In genomic region chr4:54660591-54660990, GRCh38 we compare ENCODE assay signal across 19 cellular contexts. TPM values are rescaled to one million over a fixed set of nuclear protein-coding genes. Genes with fewer than 3 reads are reported as not detected.
DNase-seq lines count a peak whose midpoint lies in the region; ATAC-seq and TF ChIP-seq lines count a peak whose summit lies in the region.
"Had no signal": no experiment of that assay in that cellular context is flagged by ENCODE, and none has a peak within 500 bp of the region (broad histone marks: within the 10 kb centered on the region; RNA-seq: fewer than 3 reads in every experiment).

No MANE protein-coding gene starts in this region.

- H3K27me3 Mint-ChIP-seq in GM23338 (ENCODE audit: insufficient read depth, low read depth, poor library complexity) (peaks cover 44% of the 10 kb centered on the region), endodermal cell (ENCODE audit: insufficient read depth) (peaks cover 25% of the 10 kb centered on the region), neural crest cell (ENCODE audit: low read depth) (peaks cover 40% of the 10 kb centered on the region)

- H3F3A ChIP-seq in GM23338 (replicated peaks; ENCODE audit: low read depth): 0 out of 2 replicates have a peak, but pooled peaks cover 2% of the 10 kb centered on the region

- H3K9me3 Mint-ChIP-seq in GM23338 (no peaks in the 10 kb centered on the region), endodermal cell (no peaks in the 10 kb centered on the region), neural crest cell (no peaks in the 10 kb centered on the region)
- H3K9me3 Mint-ChIP-seq: stimulated activated naive B cell treated with anti-CD40 and anti-IgM and Interleukin-4, amounts not matched to agents 10 μg/mL and 1 μg/mL and 100 μg/mL, for 72 hours had no signal

- H3K27me3 ChIP-seq in BJ (ENCODE audit: control insufficient read depth, insufficient read depth, low read length) (peaks cover 11% of the 10 kb centered on the region), GM23338 (ENCODE audit: insufficient read depth) (peaks cover 42% of the 10 kb centered on the region), endodermal cell (ENCODE audit: control insufficient read depth, insufficient read depth, low read length, poor library complexity, severe bottlenecking) (peaks cover 10% of the 10 kb centered on the region), gastroesophageal sphincter (peaks cover 71% of the 10 kb centered on the region)
- H3K27me3 ChIP-seq: thyroid gland had no signal

- H4K20me1 ChIP-seq in GM23338 (replicated peaks; ENCODE audit: insufficient read depth): peaks cover 37% of the 10 kb centered on the region

- H3K4me3 ChIP-seq in BJ (ENCODE audit: low read depth, low read length) (no peak overlapping the region), GM23338 (0 out of 2 replicates have a peak overlapping the region, but pooled peaks have one; percentile 96), endodermal cell (ENCODE audit: low read length) (peak overlapping the region; percentile 90), gastroesophageal sphincter (peak overlapping the region in 1 of 2 donors; percentile 62)

- H3K9me3 ChIP-seq in endodermal cell (ENCODE audit: control insufficient read depth, low read length) (no peaks in the 10 kb centered on the region), gastroesophageal sphincter (no peaks in the 10 kb centered on the region)
- H3K9me3 ChIP-seq: BLaER1 treated with 17β-estradiol and CSF1 and Interleukin-3, amounts not matched to agents 10 nM and 100 nM; esophagus muscularis mucosa; thyroid gland had no signal

- H3K36me3 ChIP-seq in BJ (ENCODE audit: control insufficient read depth, insufficient read depth, low read length) (no peaks in the 10 kb centered on the region), GM23338 (ENCODE audit: insufficient read depth) (no peaks in the 10 kb centered on the region), endodermal cell (ENCODE audit: control insufficient read depth, insufficient read depth, low read length) (peaks cover 8% of the 10 kb centered on the region), gastroesophageal sphincter (no peaks in the 10 kb centered on the region)
- H3K36me3 ChIP-seq: BLaER1 treated with 17β-estradiol and CSF1 and Interleukin-3, amounts not matched to agents 10 nM and 100 nM; esophagus muscularis mucosa; thyroid gland had no signal

- no peak overlapping the region for H2AFZ ChIP-seq in GM23338

- ATAC-seq in GM23338 (no peak), gastroesophageal sphincter (no peak)
- ATAC-seq: naive thymus-derived CD8-positive, alpha-beta T cell; PC-3; stimulated activated naive B cell treated with anti-CD40 and anti-IgM and Interleukin-4, amounts not matched to agents 10 μg/mL and 1 μg/mL and 100 μg/mL, for 72 hours had no signal

- H3K4me3 Mint-ChIP-seq in GM23338: peak overlapping the region; percentile 86
- H3K4me3 Mint-ChIP-seq in endodermal cell: peak overlapping the region; percentile 93
- H3K4me3 Mint-ChIP-seq in neural crest cell: peak overlapping the region; percentile 94

- H3K9me2 ChIP-seq in GM23338 (ENCODE audit: insufficient read depth): no peaks in the 10 kb centered on the region

- CTCF ChIA-PET in BJ (lab: Yijun Ruan, JAX): interaction anchor here (1.0 to 1.3 kb wide), 2 partner anchors 300 to 426 kb away, joined by 3 to 5 read pairs; no protein-coding TSS in a partner anchor

- peak overlapping the region; percentile 93 for H3K9ac ChIP-seq in endodermal cell (ENCODE audit: extremely low read depth, low read length, poor library complexity, severe bottlenecking)
- H3K9ac ChIP-seq: BLaER1 treated with 17β-estradiol and CSF1 and Interleukin-3, amounts not matched to agents 10 nM and 100 nM had no signal

- TF ChIP-seq CTCF in BJ (IDR thresholded peaks at IDR 0.05; ENCODE audit: insufficient read depth, low read depth, low read length) (no peak), GM23338 (conservative IDR thresholded peaks at IDR 0.05; ENCODE audit: low read depth in 2 of 2) (no peak), endodermal cell (conservative IDR thresholded peaks at IDR 0.05) (no peak), neural crest cell (conservative IDR thresholded peaks at IDR 0.05) (no peak), gastroesophageal sphincter (IDR thresholded peaks at IDR 0.05) (no peak)

- TF ChIP-seq POLR2A in gastroesophageal sphincter (IDR thresholded peaks at IDR 0.05): no peak

- H3K4me1 Mint-ChIP-seq in GM23338 (peaks cover 39% of the 10 kb centered on the region), endodermal cell (peaks cover 60% of the 10 kb centered on the region), neural crest cell (peaks cover 23% of the 10 kb centered on the region)

- H3K4me2 ChIP-seq in GM23338: peak overlapping the region; percentile 100

- H3K4me1 ChIP-seq in GM23338 (ENCODE audit: insufficient read depth) (peaks cover 37% of the 10 kb centered on the region), endodermal cell (ENCODE audit: control insufficient read depth, insufficient read depth, low read length) (peaks cover 13% of the 10 kb centered on the region), gastroesophageal sphincter (peaks cover 0 to 34% (median 23%) of the 10 kb centered on the region in 3 donors)

- POLR2A ChIA-PET in BJ (lab: Charles Lee): no interaction called here

- 84 to 100% methylated on average over 2 of the region's 2 CpGs for WGBS in endodermal cell (ENCODE audit: insufficient coverage in 1 of 2, insufficient read length in 1 of 2), 2 experiments
- 94% methylated on average over 2 of the region's 2 CpGs for WGBS in gastroesophageal sphincter (ENCODE audit: low coverage in 1 of 2), 2 donors

- H3K79me2 ChIP-seq in GM23338 (replicated peaks; ENCODE audit: insufficient read depth): peaks cover 61% of the 10 kb centered on the region

- H3K27ac ChIP-seq in GM23338 (ENCODE audit: low read depth) (no peak overlapping the region), endodermal cell (ENCODE audit: low read depth, low read length) (no peak overlapping the region), gastroesophageal sphincter (peak overlapping the region in 1 of 4 donors; percentile 17)
- H3K27ac ChIP-seq: BLaER1 treated with 17β-estradiol and CSF1 and Interleukin-3, amounts not matched to agents 10 nM and 100 nM; esophagus muscularis mucosa had no signal

- no peak for TF ChIP-seq EP300 in gastroesophageal sphincter (IDR thresholded peaks at IDR 0.05)

- DNase-seq in BJ (ENCODE audit: low read depth): peak; percentile 9
- no peak for DNase-seq in GM23338 (ENCODE audit: low spot score)
- DNase-seq in endodermal cell: no peak
- no peak for DNase-seq in neural crest cell (ENCODE audit: low read depth, low spot score)
- no peak for DNase-seq in central memory CD4-positive, alpha-beta T cell
- DNase-seq in NCI-H446 (lab: John Stamatoyannopoulos, UW): no peak
- DNase-seq: activated T-cell treated with anti-CD3 and anti-CD28 coated beads for 4 hours; Calu3; cerebellar nuclear complex; effector CD4-positive, alpha-beta T cell; naive thymus-derived CD8-positive, alpha-beta T cell; NCI-H748 treated with DMSO at 0.1 percent for 48 hours; stimulated activated CD4-positive, alpha-beta T cell treated with anti-CD3 and anti-CD28 coated beads, Interleukin-1b, Interleukin-23, amount 100 ng/mL, for 48 hours; stimulated activated naive B cell treated with anti-CD40 and anti-IgM and Interleukin-4, amounts not matched to agents 10 μg/mL and 1 μg/mL and 100 μg/mL, for 72 hours; thyroid gland had no signal

- H3K27ac Mint-ChIP-seq in GM23338 (no peak overlapping the region), endodermal cell (no peak overlapping the region), neural crest cell (ENCODE audit: unreplicated experiment) (no peak overlapping the region)

- H3K36me3 Mint-ChIP-seq in GM23338 (ENCODE audit: low read depth) (no peaks in the 10 kb centered on the region; the same call in 2 of the 3 replicates), endodermal cell (ENCODE audit: low read depth) (peaks cover 13% of the 10 kb centered on the region), neural crest cell (ENCODE audit: low read depth) (no peaks in the 10 kb centered on the region)

TF ChIP-seq in GM23338, 12 proteins besides CTCF, POLR2A, EP300 and RAD21 (continues in another document):
- TF ChIP-seq NANOG (IDR thresholded peaks at IDR 0.05; ENCODE audit: borderline replicate concordance) (no peak), JUNB (IDR thresholded peaks at IDR 0.05; ENCODE audit: unreplicated experiment) (no peak), STAT1 (IDR thresholded peaks at IDR 0.05; ENCODE audit: unreplicated experiment) (no peak), CREB1 (CRISPR knock-in tag; IDR thresholded peaks at IDR 0.05; ENCODE audit: low read depth) (no peak), POLR2AphosphoS5 (IDR thresholded peaks at IDR 0.05; ENCODE audit: low read depth) (no peak), EZH2phosphoT487 (IDR thresholded peaks at IDR 0.05; ENCODE audit: unreplicated experiment) (no peak)

RNA-seq across cellular contexts. Expression of gene KIT, which starts 2.8 kb away (rescaled TPM):
- polyA plus RNA-seq in BJ (2011; rRNA removed) (3.3 and 3.6 TPM in 2 replicates), GM23338 (2016; fragmentation: Nextera tagmentation; extraction: Ambion mirVana) (8.7 and 9.0 TPM in 2 replicates)
- polyA minus RNA-seq in BJ (2011; rRNA and poly(A)+ RNA removed): 3.2 and 4.7 TPM in 2 replicates
- total RNA-seq in GM23338 (2014; rRNA removed; shearing (Covaris generic)): 26.8 and 28.4 TPM in 2 replicates
- total RNA-seq in endodermal cell (100 to 1,000 TPM; 135 to 167 TPM), neural crest cell (14.5 and 18.7 TPM in 2 replicates), gastroesophageal sphincter (10 to 100 TPM; 25.4 to 69.3 (median 33.8) TPM)
- polyA plus RNA-seq in endodermal cell (2013, experiment 1 of 2): 42.0 TPM
- polyA plus RNA-seq in endodermal cell (2013, experiment 2 of 2): 40.5 TPM
- total RNA-seq: Calu3, PC-3 had no signal
- polyA plus RNA-seq: naive thymus-derived CD8-positive, alpha-beta T cell had no signal
